In the genomic region with DNA sequence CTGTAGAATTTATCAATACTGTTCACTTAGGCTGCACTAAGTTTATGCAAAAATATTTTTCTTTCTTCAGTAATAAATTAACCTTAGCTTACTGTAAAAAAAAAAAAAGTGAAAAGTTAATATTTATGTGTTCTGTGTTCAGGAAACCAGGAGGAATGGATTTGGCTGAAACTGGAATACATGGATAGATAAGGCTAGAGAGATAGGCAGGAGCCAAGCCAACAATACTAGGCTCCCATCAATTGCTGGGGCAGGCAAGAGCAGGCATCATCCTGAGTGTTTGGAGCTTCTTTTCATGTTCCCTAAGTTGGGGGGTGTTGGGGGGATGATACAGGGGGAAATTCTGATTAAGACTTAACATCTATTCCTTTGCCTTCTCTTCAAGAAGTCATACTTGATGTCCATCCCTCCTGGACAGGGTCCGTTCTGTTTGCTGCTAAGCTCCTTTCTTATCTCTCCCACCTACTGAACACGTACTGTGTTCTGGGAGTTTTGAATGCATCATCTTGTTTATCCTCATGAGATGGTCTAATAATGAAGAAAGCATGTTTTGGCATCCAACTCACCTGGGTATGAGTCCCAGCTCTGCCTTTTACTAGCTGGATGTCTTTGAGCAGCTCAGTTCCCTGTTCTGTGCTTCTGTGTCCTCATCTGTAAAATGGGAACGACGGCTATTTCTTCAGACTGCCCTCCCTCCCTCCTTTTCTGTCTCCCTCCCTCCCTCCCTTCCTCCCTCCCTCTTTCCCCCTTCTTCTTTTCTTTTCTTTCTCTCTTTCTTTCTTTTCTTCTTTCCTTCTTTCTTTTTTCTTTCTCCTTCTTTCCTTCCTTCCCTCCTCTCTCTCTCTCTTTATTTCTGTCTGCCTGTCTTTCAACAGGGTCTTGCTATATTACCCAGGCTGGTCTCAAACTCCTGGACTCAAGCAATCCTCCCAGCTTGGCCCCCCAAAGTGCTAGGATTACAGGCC, we compare ENCODE assay signal across 14 cellular contexts. TPM values are rescaled to one million over a fixed set of nuclear protein-coding genes. Genes with fewer than 3 reads are reported as not detected.
DNase-seq lines count a peak whose midpoint lies in the region; ATAC-seq and TF ChIP-seq lines count a peak whose summit lies in the region.
"Had no signal": no experiment of that assay in that cellular context is flagged by ENCODE, and none has a peak within 500 bp of the region (broad histone marks: within the 10 kb centered on the region; RNA-seq: fewer than 3 reads in every experiment).

No MANE protein-coding gene starts in this region.

- H3K4me1 Mint-ChIP-seq in brain: peaks cover 6% of the 10 kb centered on the region

- peaks cover 0 to 5% (median 0%) of the 10 kb centered on the region in 5 experiments for H3K9me3 Mint-ChIP-seq in brain

- H3K27ac ChIP-seq in right cardiac atrium (ENCODE audit: low read length): no peak overlapping the region
- H3K27ac ChIP-seq in mesodermal cell (ENCODE audit: low read depth, low read length, severe bottlenecking): peak overlapping the region; percentile 13

- DNase-seq in right cardiac atrium: no peak
- DNase-seq in Right ventricle myocardium inferior (ENCODE audit: missing footprints): no peak
- DNase-seq in T1000 (lab: John Stamatoyannopoulos, UW): no peak
- no peak for DNase-seq in NCI-H1694 treated with DMSO at 0.1 percent for 48 hours (lab: John Stamatoyannopoulos, UW)
- DNase-seq: ACHN, COR-L47, NCI-H1436, NCI-H2029 treated with DMSO at 0.1 percent for 48 hours, NCI-H2171 treated with DMSO at 0.1 percent for 48 hours had no signal

- H3K4me3 Mint-ChIP-seq in brain: no peak overlapping the region
- H3K4me3 Mint-ChIP-seq: CD14-positive monocyte had no signal

- peak; percentile 18 to 45 for ATAC-seq in right cardiac atrium
- no peak for ATAC-seq in Right ventricle myocardium inferior
- ATAC-seq in HG02973 (IDR thresholded peaks at IDR 0.05; ENCODE audit: unreplicated experiment): no peak
- ATAC-seq: HCT116 had no signal

- no peaks in the 10 kb centered on the region for H3K36me3 ChIP-seq in mesodermal cell (ENCODE audit: control insufficient read depth, insufficient read depth, low read length)

- H3K9me3 ChIP-seq in right cardiac atrium (ENCODE audit: control insufficient read depth, low read length) (no peaks in the 10 kb centered on the region), mesodermal cell (ENCODE audit: control insufficient read depth, low read length) (no peaks in the 10 kb centered on the region)

- H3K4me3 ChIP-seq in right cardiac atrium (ENCODE audit: low read length) (no peak overlapping the region), mesodermal cell (ENCODE audit: extremely low read depth, insufficient read depth, low read length, poor library complexity, severe bottlenecking) (no peak overlapping the region)

- H3K27ac Mint-ChIP-seq in brain: peak overlapping the region in 3 of 5 experiments; percentile 32 to 76 (median 71)

- peaks cover 8% of the 10 kb centered on the region for H3K4me1 ChIP-seq in right cardiac atrium (ENCODE audit: control insufficient read depth, insufficient read depth, low read length)
- peaks cover 4% of the 10 kb centered on the region for H3K4me1 ChIP-seq in mesodermal cell (ENCODE audit: control insufficient read depth, insufficient read depth, low read length, poor library complexity, severe bottlenecking)

- intact Hi-C loops in right cardiac atrium (cut with DNase I): no loop called here
- intact Hi-C loops in Right ventricle myocardium inferior (cut with DNase I): no loop called here

- peaks cover 3% of the 10 kb centered on the region for H3K27me3 Mint-ChIP-seq in brain

- H3K36me3 Mint-ChIP-seq in brain: no peaks in the 10 kb centered on the region
- H3K36me3 Mint-ChIP-seq: CD14-positive monocyte had no signal

- no peaks in the 10 kb centered on the region for H3K27me3 ChIP-seq in right cardiac atrium (ENCODE audit: control insufficient read depth, insufficient read depth)

- 61% methylated on average over 4 of the region's 4 CpGs for WGBS in right cardiac atrium
- WGBS in mesodermal cell (ENCODE audit: insufficient coverage in 2 of 2), 2 experiments: 74 to 94% methylated on average over 2 to 3 of the region's 4 CpGs

- TF ChIP-seq CTCF in brain (conservative IDR thresholded peaks at IDR 0.05): no peak

RNA-seq across cellular contexts. Expression of a gene that starts 6.4 kb away (rescaled TPM):
- total RNA-seq in right cardiac atrium: 10 to 100 TPM; 12.9 to 43.7 (median 22.4) TPM
- polyA plus RNA-seq in right cardiac atrium: 28.0 TPM
- 10.5 TPM for total RNA-seq in Right ventricle myocardium inferior
- polyA plus RNA-seq in brain (ENCODE audit: insufficient read depth, low read depth, low replicate concordance): 5.3 TPM
- 37.0 TPM for polyA plus RNA-seq in mesodermal cell (2013, experiment 1 of 2)
- polyA plus RNA-seq in mesodermal cell (2013, experiment 2 of 2): 25.4 TPM

RNA-seq across cellular contexts. Expression of a gene that starts 18.4 kb away (rescaled TPM):
- 10 to 100 TPM; 15.1 to 25.9 (median 15.4) TPM for total RNA-seq in right cardiac atrium
- polyA plus RNA-seq in right cardiac atrium: 11.8 TPM
- 12.7 TPM for total RNA-seq in Right ventricle myocardium inferior
- polyA plus RNA-seq in brain (ENCODE audit: insufficient read depth, low read depth, low replicate concordance): 19.0 TPM
- 17.2 TPM for polyA plus RNA-seq in mesodermal cell (2013, experiment 1 of 2)
- polyA plus RNA-seq in mesodermal cell (2013, experiment 2 of 2): 16.5 TPM

Comparison
In these comparisons a context has a peak if more than half of its experiments do, and no peak if none do; other contexts are left out.
1. ATAC-seq: peak in right cardiac atrium (2 of 2); none in Right ventricle myocardium inferior (single experiment) and HG02973 (single experiment).